Comparison of ENCODE assay signal across 12 cellular contexts in the genomic region with DNA sequence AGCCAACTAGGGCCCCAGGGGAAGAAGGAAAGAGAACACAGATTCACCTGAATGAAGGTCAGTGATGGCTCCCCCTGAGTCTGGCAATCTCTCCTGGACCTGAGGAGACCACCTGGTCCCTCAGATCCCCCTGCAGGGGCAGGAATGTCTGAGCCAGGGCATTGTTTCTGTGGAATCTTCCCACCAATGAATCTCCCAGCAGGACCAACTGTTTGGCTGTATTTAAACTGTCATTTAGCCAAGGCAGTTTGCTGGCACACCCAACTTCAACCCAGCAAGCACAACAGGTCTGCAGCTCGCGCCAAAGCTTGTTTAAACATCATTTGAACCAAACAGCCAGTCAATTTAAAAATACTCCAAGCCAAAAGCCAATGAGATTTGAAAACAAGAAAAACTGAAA.
DNase-seq lines count a peak whose midpoint lies in the region; ATAC-seq, FAIRE-seq and TF ChIP-seq lines count a peak whose summit lies in the region.
"Had no signal": no experiment of that assay in that cellular context is flagged by ENCODE, and none has a peak within 500 bp of the region (broad histone marks: within the 10 kb centered on the region; RNA-seq: fewer than 3 reads in every experiment).

No MANE protein-coding gene starts in this region.

- H3K79me1 ChIP-seq in mesendoderm (ENCODE audit: low read length) = no peaks in the 10 kb centered on the region

- 33% methylated on average over 2 of the region's 2 CpGs for WGBS in liver
- 66% methylated on average over 2 of the region's 2 CpGs for WGBS in HepG2 (ENCODE audit: low lambda C conversion rate)
- WGBS in mesendoderm (ENCODE audit: extremely low coverage, insufficient coverage, low lambda C conversion rate) = no CpG with 5 or more reads among the region's 2 CpGs

- no peaks in the 10 kb centered on the region for H4K20me1 ChIP-seq in HepG2 (ENCODE audit: insufficient read depth, low read length)

- H2AFZ ChIP-seq in HepG2 (ENCODE audit: low read length) = no peak overlapping the region

- no TSS peak for BruUV-seq in HepG2 (replicated peaks; lab: Mats Ljungman, UMichigan)

- no peak overlapping the region for H2BK15ac ChIP-seq in mesendoderm (replicated peaks; ENCODE audit: low read depth)

- no peak for ATAC-seq in HepG2
- ATAC-seq in HG03442 (IDR thresholded peaks at IDR 0.05; ENCODE audit: unreplicated experiment) = no peak
- ATAC-seq in GM21576 (IDR thresholded peaks at IDR 0.05; ENCODE audit: unreplicated experiment) = no peak

- no peaks in the 10 kb centered on the region for H3K79me2 ChIP-seq in HepG2 (ENCODE audit: insufficient read depth, low read length)
- H3K79me2 ChIP-seq in mesendoderm (ENCODE audit: control insufficient read depth, insufficient read depth, low read length) = no peaks in the 10 kb centered on the region

- H2BK120ac ChIP-seq in mesendoderm (ENCODE audit: low read depth, low read length) = no peak overlapping the region

- POLR2A ChIA-PET in HepG2 (lab: Yijun Ruan, JAX) = no interaction called here
- POLR2A ChIA-PET in activated CD4-positive, alpha-beta memory T cell treated with anti-CD3 and anti-CD28 coated beads, Interleukin-2, amount 10 ng/mL, durations not matched to agents 7 days and 5 days (lab: Charles Lee) = no interaction called here

- TF ChIP-seq RAD21 in liver (IDR thresholded peaks at IDR 0.05) = peak in 1 of 2 donors; percentile 59
- TF ChIP-seq RAD21 in HepG2 (CRISPR knock-in tag; IDR thresholded peaks at IDR 0.05) = no peak

- H3K27ac ChIP-seq in liver (ENCODE audit: low read depth in 1 of 2, low read length in 2 of 2) (no peak overlapping the region), HepG2 (ENCODE audit: extremely low read length, insufficient read depth, low read length) (no peak overlapping the region), coronary artery (peak overlapping the region; percentile 57 to 85), mesendoderm (ENCODE audit: low read depth, low read length) (no peak overlapping the region)

- no peak for FAIRE-seq in HepG2 (lab: Jason Lieb, UNC)

- H3K9me3 Mint-ChIP-seq in activated CD4-positive, alpha-beta memory T cell treated with anti-CD3 and anti-CD28 coated beads, Interleukin-2, amount 10 ng/mL, durations not matched to agents 7 days and 5 days = no peaks in the 10 kb centered on the region

- no peak overlapping the region for H3K4ac ChIP-seq in mesendoderm (ENCODE audit: low read depth, low read length)

- in situ Hi-C loops in HepG2 (cut with HindIII; ENCODE audit: extremely low pct_ligation_motif_present, low pct_unique_long_range_greater_than_20kb) = no loop called here

- peaks cover 10% of the 10 kb centered on the region for H3K27me3 Mint-ChIP-seq in activated CD4-positive, alpha-beta memory T cell treated with anti-CD3 and anti-CD28 coated beads, Interleukin-2, amount 10 ng/mL, durations not matched to agents 7 days and 5 days

- intact Hi-C loops in HepG2 (cut with micrococcal nuclease; ENCODE audit: unreplicated experiment) = no loop called here

- TF ChIP-seq POLR2A in HepG2 (IDR thresholded peaks at IDR 0.05; ENCODE audit: insufficient read depth in 1 of 2, low read depth in 2 of 2, low read length in 2 of 2) = no peak

- no peak overlapping the region for H2AK5ac ChIP-seq in mesendoderm (ENCODE audit: low read length)

- no peak overlapping the region for H3K18ac ChIP-seq in mesendoderm (ENCODE audit: low read length)

- H3K23ac ChIP-seq in mesendoderm (ENCODE audit: low read length) = no peak overlapping the region

- H3K27ac Mint-ChIP-seq in activated CD4-positive, alpha-beta memory T cell treated with anti-CD3 and anti-CD28 coated beads, Interleukin-2, amount 10 ng/mL, durations not matched to agents 7 days and 5 days = no peak overlapping the region

- H3K4me1 ChIP-seq in liver (ENCODE audit: control insufficient read depth in 4 of 4, insufficient read depth in 4 of 4, low read length in 3 of 4) (peaks cover 3 to 9% (median 5%) of the 10 kb centered on the region in 4 donors), HepG2 (ENCODE audit: insufficient read depth, low read length) (peaks cover 10% of the 10 kb centered on the region; the same call in 1 of the 2 replicates), mesendoderm (ENCODE audit: control insufficient read depth, low read depth, low read length) (peaks cover 13% of the 10 kb centered on the region)

- CTCF ChIA-PET in HepG2 (lab: Yijun Ruan, JAX; ENCODE audit: low intra/inter-chr PET ratio, low total read pairs) = no interaction called here
- CTCF ChIA-PET in activated CD4-positive, alpha-beta memory T cell treated with anti-CD3 and anti-CD28 coated beads, Interleukin-2, amount 10 ng/mL, durations not matched to agents 7 days and 5 days (lab: Charles Lee) = no interaction called here

- no peak for TF ChIP-seq CTCF in liver (IDR thresholded peaks at IDR 0.05; ENCODE audit: low read depth, low read length, missing input control)
- TF ChIP-seq CTCF in HepG2 (CRISPR knock-in tag; IDR thresholded peaks at IDR 0.05) = no peak
- TF ChIP-seq CTCF in coronary artery (IDR thresholded peaks at IDR 0.05) = no peak

- H3K4me3 Mint-ChIP-seq in activated CD4-positive, alpha-beta memory T cell treated with anti-CD3 and anti-CD28 coated beads, Interleukin-2, amount 10 ng/mL, durations not matched to agents 7 days and 5 days = no peak overlapping the region

- no peaks in the 10 kb centered on the region for H3K4me1 Mint-ChIP-seq in activated CD4-positive, alpha-beta memory T cell treated with anti-CD3 and anti-CD28 coated beads, Interleukin-2, amount 10 ng/mL, durations not matched to agents 7 days and 5 days

- TF ChIP-seq EP300 in HepG2 (IDR thresholded peaks at IDR 0.05; ENCODE audit: low read depth in 2 of 2, low read length in 2 of 2) = no peak
- TF ChIP-seq EP300 in HepG2 (CRISPR knock-in tag; IDR thresholded peaks at IDR 0.05; ENCODE audit: borderline replicate concordance) = no peak

- H3K36me3 ChIP-seq in liver (ENCODE audit: control insufficient read depth in 4 of 4, insufficient read depth in 3 of 4, low read depth in 1 of 4, low read length in 3 of 4) (no peaks in the 10 kb centered on the region), HepG2 (replicated peaks in 1 of 2; ENCODE audit: control insufficient read depth in 1 of 2, insufficient read depth in 2 of 2, low read length in 2 of 2) (no peaks in the 10 kb centered on the region), mesendoderm (ENCODE audit: control insufficient read depth, insufficient read depth, low read length) (no peaks in the 10 kb centered on the region)

- H3K36me3 Mint-ChIP-seq in activated CD4-positive, alpha-beta memory T cell treated with anti-CD3 and anti-CD28 coated beads, Interleukin-2, amount 10 ng/mL, durations not matched to agents 7 days and 5 days (ENCODE audit: low read depth) = no peaks in the 10 kb centered on the region

- H3K4me2 ChIP-seq in HepG2 (ENCODE audit: low read depth, low read length) = no peak overlapping the region
- H3K4me2 ChIP-seq in mesendoderm (ENCODE audit: low read length) = no peak overlapping the region

- H3K27me3 ChIP-seq in liver (ENCODE audit: control insufficient read depth in 4 of 4, insufficient read depth in 4 of 4, low read length in 3 of 4) = no peaks in the 10 kb centered on the region
- H3K27me3 ChIP-seq in HepG2 (ENCODE audit: control insufficient read depth in 1 of 2, insufficient read depth in 2 of 2, low read length in 2 of 2) = no peaks in the 10 kb centered on the region; a peak in 1 of 5 replicates
- no peaks in the 10 kb centered on the region for H3K27me3 ChIP-seq in mesendoderm (ENCODE audit: insufficient read depth, low read length, poor library complexity)

- no peak overlapping the region for H2BK5ac ChIP-seq in mesendoderm (ENCODE audit: low read length)

- H3K9ac ChIP-seq in liver (ENCODE audit: low read depth in 1 of 2, low read length in 2 of 2) = no peak overlapping the region
- H3K9ac ChIP-seq in HepG2 (ENCODE audit: insufficient read depth, low read depth, low read length) = no peak overlapping the region
- H3K9ac ChIP-seq in mesendoderm (ENCODE audit: low read length) = no peak overlapping the region

- DNase-seq in HepG2 (ENCODE audit: low spot score) (no peak), coronary artery (ENCODE audit: low spot score) (no peak), mesendoderm (peak; percentile 53)
- DNase-seq in stimulated activated CD4-positive, alpha-beta T cell treated with anti-CD3 and anti-CD28 coated beads, Interleukin-1b, Interleukin-23, amount 100 ng/mL, for 48 hours = no peak
- DNase-seq in activated CD4-positive, alpha-beta memory T cell treated with anti-CD3 and anti-CD28 coated beads, Interleukin-2, amount 10 ng/mL, durations not matched to agents 7 days and 5 days = no peak
- DNase-seq: activated CD4-positive, alpha-beta T cell treated with anti-CD3 and anti-CD28 coated beads for 4 hours; Karpas-422; OCI-M1; trophoblast cell had no signal

- H4K5ac ChIP-seq in mesendoderm (ENCODE audit: low read length) = no peak overlapping the region

- H3K9me3 ChIP-seq in liver (ENCODE audit: control insufficient read depth in 4 of 4, low read length in 3 of 4) (no peaks in the 10 kb centered on the region), HepG2 (ENCODE audit: low read length) (no peaks in the 10 kb centered on the region)

- H3K56ac ChIP-seq in mesendoderm (ENCODE audit: low read length) = no peak overlapping the region

- no peak overlapping the region for H4K8ac ChIP-seq in mesendoderm (ENCODE audit: low read depth, low read length)

- no peak overlapping the region for H3K4me3 ChIP-seq in liver (ENCODE audit: low read depth in 1 of 3, low read length in 3 of 3)
- H3K4me3 ChIP-seq in HepG2 (replicated peaks in 1 of 3; ENCODE audit: insufficient read depth in 1 of 3, low read depth in 2 of 3, low read length in 3 of 3) = no peak overlapping the region
- no peak overlapping the region for H3K4me3 ChIP-seq in coronary artery
- H3K4me3 ChIP-seq in mesendoderm (ENCODE audit: low read length) = no peak overlapping the region

TF ChIP-seq in liver, 16 proteins besides CTCF, POLR2A, EP300 and RAD21 (continues in another document):
- TF ChIP-seq, protein P1, sequence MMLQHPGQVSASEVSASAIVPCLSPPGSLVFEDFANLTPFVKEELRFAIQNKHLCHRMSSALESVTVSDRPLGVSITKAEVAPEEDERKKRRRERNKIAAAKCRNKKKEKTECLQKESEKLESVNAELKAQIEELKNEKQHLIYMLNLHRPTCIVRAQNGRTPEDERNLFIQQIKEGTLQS (IDR thresholded peaks at IDR 0.05) = no peak
- peak; percentile 19 to 29 for TF ChIP-seq RXRA (IDR thresholded peaks at IDR 0.05)
- TF ChIP-seq FOXA2 (IDR thresholded peaks at IDR 0.05) = no peak

TF ChIP-seq in HepG2, 621 proteins besides CTCF, POLR2A, EP300 and RAD21 (continues in another document):
- TF ChIP-seq GABPB1 (CRISPR knock-in tag; IDR thresholded peaks at IDR 0.05) (no peak), IRF2 (CRISPR knock-in tag; IDR thresholded peaks at IDR 0.05) (no peak), TEAD2 (CRISPR knock-in tag; IDR thresholded peaks at IDR 0.05) (no peak), YEATS4 (CRISPR knock-in tag; IDR thresholded peaks at IDR 0.05; ENCODE audit: borderline replicate concordance) (no peak)

Comparison
In these comparisons a context has a peak if more than half of its experiments do, and no peak if none do; other contexts are left out.
1. H3K27ac ChIP-seq: peak in coronary artery (2 of 2); none in liver (0 of 2), HepG2 (single experiment) and mesendoderm (single experiment).